In the genomic region with DNA sequence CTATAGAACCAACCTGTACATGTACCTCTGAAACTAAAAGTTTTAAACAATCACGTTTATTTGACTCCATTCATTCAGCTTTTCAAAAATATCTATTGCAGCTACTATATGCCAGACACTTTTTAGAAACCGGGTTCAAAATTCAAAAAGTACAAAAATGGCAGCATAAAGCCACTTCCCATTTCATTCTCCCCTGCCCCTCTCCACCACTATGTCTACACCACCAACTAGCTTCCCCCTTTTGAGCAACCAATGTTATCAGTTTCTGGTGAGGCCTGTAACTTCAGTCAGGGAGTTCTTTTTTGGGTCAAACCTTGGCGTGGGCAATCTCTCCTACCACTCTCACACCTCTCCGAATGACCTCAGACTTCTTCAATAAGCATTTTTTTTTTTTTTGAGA, we compare ENCODE assay signal across 21 cellular contexts. TPM values are rescaled to one million over a fixed set of nuclear protein-coding genes. Genes with fewer than 3 reads are reported as not detected.
DNase-seq lines count a peak whose midpoint lies in the region; ATAC-seq and TF ChIP-seq lines count a peak whose summit lies in the region.
"Had no signal": no experiment of that assay in that cellular context is flagged by ENCODE, and none has a peak within 500 bp of the region (broad histone marks: within the 10 kb centered on the region; RNA-seq: fewer than 3 reads in every experiment).

No MANE protein-coding gene starts in this region.

- no peak for TF ChIP-seq POLR2A in NB4 (IDR thresholded peaks at IDR 0.05; ENCODE audit: extremely low read depth, insufficient read length)
- TF ChIP-seq POLR2A in GM18505 (IDR thresholded peaks at IDR 0.05; ENCODE audit: borderline replicate concordance, extremely low read depth, insufficient read depth, insufficient read length), result no peak

- ATAC-seq in GM18505 (IDR thresholded peaks at IDR 0.05; ENCODE audit: unreplicated experiment), result no peak
- ATAC-seq: GM12878 had no signal

- DNase-seq in SIG-M5 treated with dmso at 0.1 percent for 504 hours (lab: John Stamatoyannopoulos, UW; ENCODE audit: unreplicated experiment) (peak; percentile 34), SIG-M5 (lab: John Stamatoyannopoulos, UW) (no peak), NB4 (ENCODE audit: low read depth) (peak; percentile 49), SKM-1 (lab: John Stamatoyannopoulos, UW; ENCODE audit: unreplicated experiment) (peak; percentile 74), NCI-H1694 treated with DMSO at 0.1 percent for 48 hours (lab: John Stamatoyannopoulos, UW) (no peak), HT-29 (ENCODE audit: low spot score) (no peak), GM19238 (ENCODE audit: insufficient read length, low spot score) (no peak)
- DNase-seq: 8988T; CD4-positive, CD25-positive, alpha-beta regulatory T cell; CD8-positive, alpha-beta memory T cell; COR-L47; DMS 273 treated with DMSO at 0.1 percent for 48 hours; DMS53; DND-41; EL; GM23248 had no signal

- TF ChIP-seq CTCF in NB4 (IDR thresholded peaks at IDR 0.05; ENCODE audit: low read depth, low read length), result no peak

- no peak overlapping the region for H3K4me3 ChIP-seq in NB4 (ENCODE audit: low read depth, low read length)
- H3K4me3 ChIP-seq: BLaER1 treated with 17β-estradiol and CSF1 and Interleukin-3, amounts not matched to agents 10 nM and 100 nM; GM12878; GM23248; HAP-1 had no signal

RNA-seq across cellular contexts. Expression of a gene that starts 11.6 kb away (rescaled TPM):
- total RNA-seq in HT-29 (2014; rRNA removed; shearing (Covaris generic)), result 1.4 and 2.0 TPM in 2 replicates
- total RNA-seq: CD8-positive, alpha-beta memory T cell; H4 had no signal

Comparison
In these comparisons a context has a peak if more than half of its experiments do, and no peak if none do; other contexts are left out.
1. DNase-seq: peak in SIG-M5 treated with dmso at 0.1 percent for 504 hours (single experiment), NB4 (single experiment) and SKM-1 (single experiment); none in SIG-M5 (single experiment), NCI-H1694 treated with DMSO at 0.1 percent for 48 hours (single experiment), HT-29 (single experiment) and GM19238 (single experiment).